2 cellular contexts compared by ENCODE assay signal in genomic region chr13:31208554-31209122, GRCh38.
TF ChIP-seq lines count a peak whose summit lies in the region.

No MANE protein-coding gene starts in this region.

TF ChIP-seq in GM23338, 12 proteins besides CTCF, POLR2A, EP300 and RAD21 (continued from another document):
- TF ChIP-seq EZH2 (IDR thresholded peaks at IDR 0.05; ENCODE audit: low read depth, unreplicated experiment), result no peak
- TF ChIP-seq ETS1 (IDR thresholded peaks at IDR 0.05), result no peak
- TF ChIP-seq ZNF331 (CRISPR knock-in tag; IDR thresholded peaks at IDR 0.05; ENCODE audit: low read depth), result no peak
- no peak for TF ChIP-seq NANOG (IDR thresholded peaks at IDR 0.05; ENCODE audit: borderline replicate concordance)
- TF ChIP-seq REST (IDR thresholded peaks at IDR 0.05; ENCODE audit: unreplicated experiment), result no peak
- TF ChIP-seq EZH2phosphoT487 (IDR thresholded peaks at IDR 0.05; ENCODE audit: unreplicated experiment), result no peak
- TF ChIP-seq CREB1 (CRISPR knock-in tag; IDR thresholded peaks at IDR 0.05; ENCODE audit: low read depth), result no peak
- no peak for TF ChIP-seq ZNF114 (CRISPR knock-in tag; IDR thresholded peaks at IDR 0.05)
- TF ChIP-seq JUNB (IDR thresholded peaks at IDR 0.05; ENCODE audit: unreplicated experiment), result no peak
- TF ChIP-seq STAT1 (IDR thresholded peaks at IDR 0.05; ENCODE audit: unreplicated experiment), result no peak
- no peak for TF ChIP-seq ZNF462 (CRISPR knock-in tag; IDR thresholded peaks at IDR 0.05)

TF ChIP-seq in WTC11, 78 proteins besides CTCF, POLR2A, EP300 and RAD21:
- TF ChIP-seq NR3C1 (CRISPR knock-in tag; conservative IDR thresholded peaks at IDR 0.05; ENCODE audit: low read depth) (no peak), ESRRA (CRISPR knock-in tag; IDR thresholded peaks at IDR 0.05; ENCODE audit: borderline replicate concordance) (no peak), JUN (CRISPR knock-in tag; IDR thresholded peaks at IDR 0.05) (no peak), SP1 (CRISPR knock-in tag; conservative IDR thresholded peaks at IDR 0.05) (no peak), ZNF138 (CRISPR knock-in tag; conservative IDR thresholded peaks at IDR 0.05) (no peak)
